11 cellular contexts compared by ENCODE assay signal in genomic region chr19:31312004-31312403, GRCh38. TPM values are rescaled to one million over a fixed set of nuclear protein-coding genes. Genes with fewer than 3 reads are reported as not detected.
A peak's percentile ranks its signal among the peaks of the same experiment; 100 is the strongest.
DNase-seq lines count a peak whose midpoint lies in the region; ATAC-seq, FAIRE-seq and TF ChIP-seq lines count a peak whose summit lies in the region.
"Had no signal": no experiment of that assay in that cellular context is flagged by ENCODE, and none has a peak within 500 bp of the region (broad histone marks: within the 10 kb centered on the region; RNA-seq: fewer than 3 reads in every experiment).

No MANE protein-coding gene starts in this region.

- no peak overlapping the region for H3T11ph ChIP-seq in H9 (ENCODE audit: low read length)

- no peak overlapping the region for H3K9ac ChIP-seq in H9 (ENCODE audit: extremely low read depth, insufficient read length, low read length)

- H3K79me1 ChIP-seq in H9 (ENCODE audit: insufficient read depth, low read depth, low read length, poor library complexity, severe bottlenecking), result no peaks in the 10 kb centered on the region

- no peak overlapping the region for H3K14ac ChIP-seq in H9 (ENCODE audit: insufficient read depth, low read length)

- TF ChIP-seq CTCF in bronchial epithelial cell (IDR thresholded peaks at IDR 0.05; ENCODE audit: insufficient read depth, low read length, severe bottlenecking) (no peak), H9 (conservative IDR thresholded peaks at IDR 0.05) (no peak)

- no peak overlapping the region for H3K27ac Mint-ChIP-seq in H9

- no peaks in the 10 kb centered on the region for H3K23me2 ChIP-seq in H9 (ENCODE audit: insufficient read length, low read depth, low read length, poor library complexity, severe bottlenecking)

- peak; percentile 50 for DNase-seq in Daoy (ENCODE audit: low read depth)
- peak; percentile 70 for DNase-seq in MG63
- peak; percentile 16 for DNase-seq in bronchial epithelial cell (ENCODE audit: low read depth)
- peak; percentile 36 for DNase-seq in stimulated activated CD4-positive, alpha-beta T cell treated with anti-CD3 and anti-CD28 coated beads, Interleukin-2, amount 100 ng/mL, for 24 hours
- no peak for DNase-seq in NAMALWA (ENCODE audit: low spot score)
- DNase-seq in H9, result no peak
- DNase-seq: Karpas-422 had no signal

- H2AFZ ChIP-seq in H9 (ENCODE audit: low read length), result no peak overlapping the region

- no peak overlapping the region for H2BK120ac ChIP-seq in H9 (ENCODE audit: low read depth, low read length, poor library complexity, severe bottlenecking)

- H3K4me3 ChIP-seq in MG63, result no peak overlapping the region
- H3K4me3 ChIP-seq in bronchial epithelial cell (ENCODE audit: low read depth, low read length), result no peak overlapping the region
- H3K4me3 ChIP-seq: cardiac muscle cell, SJSA1 had no signal

- H3K4me2 ChIP-seq in H9 (ENCODE audit: insufficient read depth, insufficient read length, low read length), result no peak overlapping the region

- H2BK5ac ChIP-seq in H9 (ENCODE audit: insufficient read length, low read length), result no peak overlapping the region

- H3K23ac ChIP-seq in H9 (ENCODE audit: insufficient read length, low read depth, low read length), result no peak overlapping the region

- H3K27me3 ChIP-seq in MG63 (no peaks in the 10 kb centered on the region), bronchial epithelial cell (ENCODE audit: control insufficient read depth, insufficient read depth, low read length) (no peaks in the 10 kb centered on the region), H9 (ENCODE audit: insufficient read depth, low read length) (no peaks in the 10 kb centered on the region)
- H3K27me3 ChIP-seq: SJSA1 had no signal

- H3K4ac ChIP-seq in H9 (ENCODE audit: low read depth, low read length), result no peak overlapping the region

- H4K91ac ChIP-seq in H9 (ENCODE audit: insufficient read length, low read depth, low read length), result no peak overlapping the region

- H2BK15ac ChIP-seq in H9 (ENCODE audit: low read depth, low read length), result no peak overlapping the region

- peaks cover 4% of the 10 kb centered on the region; the same call in 1 of the 2 replicates for H3K4me1 ChIP-seq in H9 (ENCODE audit: insufficient read depth, low read length)

- peaks cover 1% of the 10 kb centered on the region; the same call in 1 of the 2 replicates for H3K79me2 ChIP-seq in H9 (ENCODE audit: insufficient read depth, low read length)

- no peaks in the 10 kb centered on the region; the same call in 1 of the 2 replicates for H3K27me3 Mint-ChIP-seq in H9 (ENCODE audit: low read depth)

- no peak overlapping the region for H4K5ac ChIP-seq in H9 (ENCODE audit: insufficient read length, low read depth, low read length)

- H4K20me1 ChIP-seq in H9 (ENCODE audit: control insufficient read depth, insufficient read depth, insufficient read length), result no peaks in the 10 kb centered on the region

- H3K9me3 Mint-ChIP-seq in H9, result no peaks in the 10 kb centered on the region

- H3K36me3 ChIP-seq in MG63, result peaks cover 13% of the 10 kb centered on the region
- H3K36me3 ChIP-seq in bronchial epithelial cell (ENCODE audit: control insufficient read depth, insufficient read depth, low read length), result no peaks in the 10 kb centered on the region
- H3K36me3 ChIP-seq: cardiac muscle cell had no signal

- ATAC-seq in GM19023 (IDR thresholded peaks at IDR 0.05; ENCODE audit: unreplicated experiment), result no peak

- H2AK5ac ChIP-seq in H9 (ENCODE audit: insufficient read length, low read length), result no peak overlapping the region

- no peak overlapping the region for H3K18ac ChIP-seq in H9 (ENCODE audit: insufficient read length, low read depth, low read length)

- H4K8ac ChIP-seq in H9 (replicated peaks; ENCODE audit: insufficient read length, low read depth, low read length), result no peak overlapping the region

- H2BK12ac ChIP-seq in H9 (ENCODE audit: insufficient read length, low read depth, low read length), result no peak overlapping the region

- WGBS in H9 (ENCODE audit: extremely low coverage, insufficient read length, low lambda C conversion rate), result no CpG with 5 or more reads among the region's 2 CpGs

- H3K27ac ChIP-seq in H9 (ENCODE audit: insufficient read length, low read depth, low read length), result no peak overlapping the region
- H3K27ac ChIP-seq: cardiac muscle cell, SJSA1 had no signal

- FAIRE-seq in bronchial epithelial cell (lab: Jason Lieb, UNC), result no peak
- FAIRE-seq: islet of Langerhans had no signal

- H2BK20ac ChIP-seq in H9 (ENCODE audit: low read depth, low read length, poor library complexity, severe bottlenecking), result no peak overlapping the region

- no peak overlapping the region for H3K4me3 Mint-ChIP-seq in H9

- no peaks in the 10 kb centered on the region for H3K36me3 Mint-ChIP-seq in H9 (ENCODE audit: insufficient read depth in 1 of 3, low read depth in 3 of 3)

- H3K4me1 Mint-ChIP-seq in H9, result peaks cover 26 to 29% of the 10 kb centered on the region in 2 experiments

- no peak overlapping the region for H3K56ac ChIP-seq in H9 (ENCODE audit: insufficient read length, low read depth, low read length)

- H3K9me3 ChIP-seq in MG63 (no peaks in the 10 kb centered on the region), H9 (ENCODE audit: control insufficient read depth, low read depth, low read length) (no peaks in the 10 kb centered on the region)
- H3K9me3 ChIP-seq: SJSA1 had no signal

RNA-seq across cellular contexts. Expression of gene TSHZ3, which starts 37.2 kb away (rescaled TPM):
- 1.8 and 2.9 TPM in 2 replicates for total RNA-seq in Daoy (2014; rRNA removed; shearing (Covaris generic))
- 2.2 and 2.6 TPM in 2 replicates for total RNA-seq in MG63 (2014; rRNA removed; shearing (Covaris generic); ENCODE audit: low replicate concordance)
- total RNA-seq in bronchial epithelial cell (1.6 and 2.0 TPM in 2 replicates), H9 (2021) (3.2 and 4.1 TPM in 2 replicates)

Comparison
In these comparisons a context has a peak if more than half of its experiments do, and no peak if none do; other contexts are left out.
1. DNase-seq: peak in Daoy (single experiment), MG63 (single experiment), bronchial epithelial cell (single experiment) and stimulated activated CD4-positive, alpha-beta T cell treated with anti-CD3 and anti-CD28 coated beads, Interleukin-2, amount 100 ng/mL, for 24 hours (2 of 2); none in NAMALWA (single experiment) and H9 (single experiment).